Comparison of ENCODE assay signal across 24 cellular contexts in the genomic region with DNA sequence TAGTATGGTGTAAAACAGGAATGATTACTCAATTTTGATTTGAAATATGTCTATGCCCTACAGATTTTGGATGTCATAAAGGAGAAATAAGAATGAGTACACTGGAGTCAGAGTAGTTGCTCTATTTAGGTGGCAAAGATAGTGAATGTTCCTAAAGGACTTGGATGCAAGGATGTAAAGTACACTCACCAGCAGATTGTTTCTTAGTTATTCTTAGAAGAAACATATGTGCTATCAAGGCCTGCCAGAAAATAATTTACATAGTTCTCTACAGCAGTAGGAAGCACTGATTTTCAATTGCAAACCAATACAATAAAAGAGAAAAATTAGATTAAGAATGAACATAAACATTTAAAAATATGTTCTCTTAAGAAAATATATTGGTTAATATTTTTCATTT.
DNase-seq lines count a peak whose midpoint lies in the region; FAIRE-seq and TF ChIP-seq lines count a peak whose summit lies in the region.
"Had no signal": no experiment of that assay in that cellular context is flagged by ENCODE, and none has a peak within 500 bp of the region (broad histone marks: within the 10 kb centered on the region; RNA-seq: fewer than 3 reads in every experiment).

No MANE protein-coding gene starts in this region.

- DNase-seq in inferior parietal cortex (ENCODE audit: extremely low spot score): peak; percentile 53
- DNase-seq in pons (ENCODE audit: low spot score): peak; percentile 12
- DNase-seq in NCI-H1048 (lab: John Stamatoyannopoulos, UW): no peak
- DNase-seq in PC-9: no peak
- DNase-seq in glomerular visceral epithelial cell (ENCODE audit: extremely low spot score): no peak
- DNase-seq: 8988T; ACHN; BE2C; C1 segment of cervical spinal cord; CD4-positive, alpha-beta memory T cell; CD4-positive, CD25-positive, alpha-beta regulatory T cell; CD8-positive, alpha-beta memory T cell; COR-L47; DMS153; DMS53; DMS79; DND-41; EL; GDM1 had no signal

- H3K79me2 ChIP-seq in PC-9 (ENCODE audit: low read depth): no peaks in the 10 kb centered on the region

- no peak overlapping the region for H3K4me2 ChIP-seq in PC-9
- H3K4me2 ChIP-seq: BLaER1 had no signal

- H2AFZ ChIP-seq in PC-9: no peak overlapping the region

- H3F3A ChIP-seq in PC-9 (ENCODE audit: insufficient read depth, low read depth): no peaks in the 10 kb centered on the region

- peak; percentile 94 for FAIRE-seq in colon (lab: Jason Lieb, UNC)
- FAIRE-seq: GM12892, GM18507 had no signal

- POLR2A ChIA-PET in PC-9 (lab: Charles Lee; ENCODE audit: unreplicated experiment): no interaction called here

- intact Hi-C loops in PC-9 (cut with micrococcal nuclease; ENCODE audit: unreplicated experiment): no loop called here

- no peak overlapping the region for H3K4me3 ChIP-seq in PC-9
- H3K4me3 ChIP-seq: BLaER1, GM12878 had no signal

- H3K4me1 ChIP-seq in PC-9 (replicated peaks; ENCODE audit: insufficient read depth): no peaks in the 10 kb centered on the region
- H3K4me1 ChIP-seq: BE2C had no signal

- TF ChIP-seq CTCF in PC-9 (conservative IDR thresholded peaks at IDR 0.05): no peak

- no peaks in the 10 kb centered on the region for H3K27me3 ChIP-seq in PC-9 (ENCODE audit: insufficient read depth, low read depth)
- H3K27me3 ChIP-seq: BE2C, BLaER1 had no signal

- H3K36me3 ChIP-seq in PC-9 (ENCODE audit: low read depth): no peaks in the 10 kb centered on the region
- H3K36me3 ChIP-seq: BE2C, BLaER1 had no signal

- no peaks in the 10 kb centered on the region for H4K20me1 ChIP-seq in PC-9 (ENCODE audit: insufficient read depth)
- H4K20me1 ChIP-seq: BLaER1 had no signal

- BruUV-seq in PC-9 (replicated peaks; lab: Mats Ljungman, UMichigan): no TSS peak

- no peak overlapping the region for H3K27ac ChIP-seq in PC-9
- H3K27ac ChIP-seq: BLaER1 had no signal

- no peaks in the 10 kb centered on the region for H3K9me3 ChIP-seq in PC-9 (ENCODE audit: insufficient read depth, low read depth)
- H3K9me3 ChIP-seq: BE2C, BLaER1 had no signal

- H3K9me2 ChIP-seq in PC-9 (ENCODE audit: insufficient read depth): no peaks in the 10 kb centered on the region

- CTCF ChIA-PET in PC-9 (lab: Charles Lee): no interaction called here

Comparison
In these comparisons a context has a peak if more than half of its experiments do, and no peak if none do; other contexts are left out.
1. DNase-seq: peak in inferior parietal cortex (single experiment) and pons (single experiment); none in NCI-H1048 (single experiment), PC-9 (0 of 2) and glomerular visceral epithelial cell (single experiment).